ENCODE assay signal across 34 cellular contexts in the genomic region with DNA sequence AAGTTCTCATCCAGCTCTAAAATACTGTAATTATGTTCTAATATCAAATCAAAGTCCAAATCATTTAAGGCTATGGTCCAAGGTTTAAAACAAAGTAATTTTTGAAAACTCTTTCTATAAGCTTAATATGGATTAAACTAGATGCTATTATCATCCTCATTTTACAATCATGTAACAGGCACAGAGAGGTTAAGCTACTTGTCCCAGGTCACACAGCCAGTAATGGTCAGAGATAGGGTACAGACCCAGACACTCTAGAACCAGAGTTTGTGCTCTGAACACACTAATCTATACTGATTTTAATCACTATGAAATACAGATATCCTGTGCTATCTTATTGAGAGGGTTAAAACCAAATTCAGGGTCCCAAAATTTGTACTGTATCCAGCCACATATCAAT.
"Had no signal": no experiment of that assay in that cellular context is flagged by ENCODE, and none has a peak within 500 bp of the region (broad histone marks: within the 10 kb centered on the region; RNA-seq: fewer than 3 reads in every experiment).

No MANE protein-coding gene starts in this region.

- ATAC-seq: activated CD4-positive, CD25-positive, alpha-beta regulatory T cell treated with anti-CD3 and anti-CD28 coated beads, Interleukin-2, amount 50 U/mL, for 24 hours; activated T-cell treated with anti-CD3 and anti-CD28 coated beads, Interleukin-2, amount 50 U/mL, for 72 hours; effector memory CD8-positive, alpha-beta T cell; foreskin keratinocyte; gastrocnemius medialis; heart left ventricle had no signal

- H3K4me3 ChIP-seq: esophagus muscularis mucosa, gastrocnemius medialis, heart left ventricle had no signal

- H3K4me1 ChIP-seq: esophagus muscularis mucosa, foreskin keratinocyte, gastrocnemius medialis had no signal

- H3K9me3 Mint-ChIP-seq: activated B cell treated with CpG ODN at 0.5 μM for 24 hours; activated naive CD4-positive, alpha-beta T cell treated with anti-CD3 and anti-CD28 coated beads, Interleukin-2, amount 10 ng/mL, durations not matched to agents 7 days and 5 days; activated T-cell treated with anti-CD3 and anti-CD28 coated beads, Interleukin-2, amount 50 U/mL, for 24 hours; activated T-cell treated with anti-CD3 and anti-CD28 coated beads, Interleukin-2, amount 50 U/mL, for 72 hours; central memory CD8-positive, alpha-beta T cell; effector memory CD8-positive, alpha-beta T cell; T-helper 1 cell treated with Interleukin-12 subunit alpha and Interleukin-12 subunit beta and Interleukin-4 antibody, amounts not matched to agents 30 μg/mL and 1 μg/mL, for 36 hours; T-helper 2 cell treated with Interferon-gamma antibody and Interleukin-4, amounts not matched to agents 5 μg/mL and 100 μg/mL, for 36 hours had no signal

- H3K4me3 Mint-ChIP-seq: activated B cell treated with CpG ODN at 0.5 μM for 24 hours; activated naive CD4-positive, alpha-beta T cell treated with anti-CD3 and anti-CD28 coated beads, Interleukin-2, amount 10 ng/mL, durations not matched to agents 7 days and 5 days; activated naive CD8-positive, alpha-beta T cell; activated T-cell treated with anti-CD3 and anti-CD28 coated beads, Interleukin-2, amount 50 U/mL, for 24 hours; activated T-cell treated with anti-CD3 and anti-CD28 coated beads, Interleukin-2, amount 50 U/mL, for 72 hours; central memory CD8-positive, alpha-beta T cell; effector memory CD8-positive, alpha-beta T cell; T-helper 1 cell treated with Interleukin-12 subunit alpha and Interleukin-12 subunit beta and Interleukin-4 antibody, amounts not matched to agents 30 μg/mL and 1 μg/mL, for 36 hours; T-helper 2 cell treated with Interferon-gamma antibody and Interleukin-4, amounts not matched to agents 5 μg/mL and 100 μg/mL, for 36 hours had no signal

- H3K27me3 Mint-ChIP-seq: activated B cell treated with CpG ODN at 0.5 μM for 24 hours; activated naive CD4-positive, alpha-beta T cell treated with anti-CD3 and anti-CD28 coated beads, Interleukin-2, amount 10 ng/mL, durations not matched to agents 7 days and 5 days; activated naive CD8-positive, alpha-beta T cell; activated T-cell treated with anti-CD3 and anti-CD28 coated beads, Interleukin-2, amount 50 U/mL, for 24 hours; central memory CD8-positive, alpha-beta T cell; effector memory CD8-positive, alpha-beta T cell had no signal

- FAIRE-seq: astrocyte, bronchial epithelial cell, colon had no signal

- H3K36me3 ChIP-seq: brain microvascular endothelial cell, gastrocnemius medialis, WERI-Rb-1 had no signal

- H3K9me3 ChIP-seq: esophagus muscularis mucosa, gastrocnemius medialis, heart left ventricle had no signal

- H3K4me1 Mint-ChIP-seq: activated naive CD4-positive, alpha-beta T cell treated with anti-CD3 and anti-CD28 coated beads, Interleukin-2, amount 10 ng/mL, durations not matched to agents 7 days and 5 days had no signal

- H3K27me3 ChIP-seq: brain microvascular endothelial cell, esophagus muscularis mucosa, foreskin keratinocyte, gastrocnemius medialis, heart left ventricle had no signal

- DNase-seq: activated B cell treated with CpG ODN at 0.5 μM for 24 hours; activated CD4-positive, alpha-beta T cell treated with anti-CD3 and anti-CD28 coated beads for 48 hours; activated CD4-positive, alpha-beta T cell treated with anti-CD3 and anti-CD28 coated beads, Interleukin-2, amount 50 U/mL, for 1 hour; activated CD4-positive, alpha-beta T cell treated with anti-CD3 and anti-CD28 coated beads, Interleukin-2, amount 50 U/mL, for 48 hours; activated CD8-positive, alpha-beta memory T cell treated with anti-CD3 and anti-CD28 coated beads, Interleukin-2, amount 50 U/mL, for 48 hours; activated gamma-delta T cell; activated naive CD4-positive, alpha-beta T cell; activated naive CD4-positive, alpha-beta T cell treated with anti-CD3 and anti-CD28 coated beads, Interleukin-2, amount 10 ng/mL, durations not matched to agents 7 days and 5 days; activated T-cell treated with anti-CD3 and anti-CD28 coated beads for 4 hours; activated T-cell treated with anti-CD3 and anti-CD28 coated beads, Interleukin-2, amount 50 U/mL, for 24 hours; activated T-cell treated with anti-CD3 and anti-CD28 coated beads, Interleukin-2, amount 50 U/mL, for 72 hours; amniotic stem cell; anterior cingulate cortex; brain microvascular endothelial cell; cortex of kidney; dermis blood vessel endothelial cell; effector CD4-positive, alpha-beta T cell; effector memory CD8-positive, alpha-beta T cell; erythroblast; foreskin keratinocyte; gastrocnemius medialis; glutamatergic neuron; heart left ventricle; T1000; WERI-Rb-1 had no signal

- H3K27ac ChIP-seq: brain microvascular endothelial cell, esophagus muscularis mucosa, foreskin keratinocyte, gastrocnemius medialis, heart left ventricle, WERI-Rb-1 had no signal

- H3K27ac Mint-ChIP-seq: activated B cell treated with CpG ODN at 0.5 μM for 24 hours; activated naive CD4-positive, alpha-beta T cell treated with anti-CD3 and anti-CD28 coated beads, Interleukin-2, amount 10 ng/mL, durations not matched to agents 7 days and 5 days; activated naive CD8-positive, alpha-beta T cell; activated T-cell treated with anti-CD3 and anti-CD28 coated beads, Interleukin-2, amount 50 U/mL, for 24 hours; activated T-cell treated with anti-CD3 and anti-CD28 coated beads, Interleukin-2, amount 50 U/mL, for 72 hours; effector memory CD8-positive, alpha-beta T cell; T-helper 1 cell treated with Interleukin-12 subunit alpha and Interleukin-12 subunit beta and Interleukin-4 antibody, amounts not matched to agents 30 μg/mL and 1 μg/mL, for 36 hours; T-helper 2 cell treated with Interferon-gamma antibody and Interleukin-4, amounts not matched to agents 5 μg/mL and 100 μg/mL, for 36 hours had no signal
